Comparison of ENCODE assay signal across 21 cellular contexts in genomic region chr6:139508576-139508975, GRCh38.
"Had no signal": no experiment of that assay in that cellular context is flagged by ENCODE, and none has a peak within 500 bp of the region (broad histone marks: within the 10 kb centered on the region; RNA-seq: fewer than 3 reads in every experiment).

No MANE protein-coding gene starts in this region.

- DNase-seq: activated B cell treated with CpG ODN at 0.5 μM for 24 hours; activated CD4-positive, alpha-beta T cell treated with anti-CD3 and anti-CD28 coated beads for 1 hour; activated CD4-positive, alpha-beta T cell treated with anti-CD3 and anti-CD28 coated beads, Interleukin-2, amount 10 ng/mL, durations not matched to agents 24 days and 14 days; activated CD4-positive, alpha-beta T cell treated with anti-CD3 and anti-CD28 coated beads, Interleukin-2, amount 50 U/mL, for 48 hours; activated CD8-positive, alpha-beta memory T cell treated with anti-CD3 and anti-CD28 coated beads, Interleukin-2, amount 10 ng/mL, durations not matched to agents 7 days and 5 days; activated effector memory CD4-positive, alpha-beta T cell treated with Interleukin-2 at 50 U/mL for 16 hours; activated naive CD4-positive, alpha-beta T cell; activated naive CD8-positive, alpha-beta T cell treated with anti-CD3 and anti-CD28 coated beads, Interleukin-2, amount 50 U/mL, for 24 hours; activated T-cell treated with anti-CD3 and anti-CD28 coated beads, Interleukin-2, amount 50 U/mL, for 24 hours; amniotic stem cell; body of pancreas; central memory CD4-positive, alpha-beta T cell; Kasumi-1; NCI-H1092; NCI-H1930; NCI-H2107; NCI-H446; NCI-H526; SK-N-SH; SW 1271 had no signal

- ATAC-seq: activated CD8-positive, alpha-beta memory T cell treated with anti-CD3 and anti-CD28 coated beads, Interleukin-2, amount 10 ng/mL, durations not matched to agents 7 days and 5 days; activated naive CD4-positive, alpha-beta T cell treated with anti-CD3 and anti-CD28 coated beads, Interleukin-2, amount 50 U/mL, for 72 hours; activated naive CD8-positive, alpha-beta T cell treated with anti-CD3 and anti-CD28 coated beads, Interleukin-2, amount 50 U/mL, for 24 hours; body of pancreas had no signal
